ENCODE assay signal across 1 cellular context in the genomic region with DNA sequence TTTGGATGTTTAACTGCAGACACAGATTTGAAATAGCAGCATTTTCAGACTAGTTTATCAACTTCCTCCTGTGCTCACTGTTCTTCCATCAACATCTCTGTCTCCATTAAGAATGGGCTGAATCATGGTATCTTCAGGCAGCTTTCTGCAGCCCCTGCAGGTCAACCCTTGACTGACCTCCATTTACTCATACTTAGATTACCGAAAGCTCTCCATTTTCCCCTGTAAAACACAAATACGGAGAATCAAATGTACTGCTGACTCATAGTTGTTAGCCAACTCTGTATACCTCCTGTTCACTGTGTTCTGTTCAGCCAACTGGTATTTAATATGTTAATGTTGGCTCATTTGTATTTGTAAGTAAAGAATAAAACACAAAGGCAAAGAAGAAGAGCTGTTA.
TF ChIP-seq lines count a peak whose summit lies in the region.

No MANE protein-coding gene starts in this region.

TF ChIP-seq in GM23338, 12 proteins besides CTCF, POLR2A, EP300 and RAD21:
- peak; percentile 86 for TF ChIP-seq ZNF462 (CRISPR knock-in tag; IDR thresholded peaks at IDR 0.05)
- no peak for TF ChIP-seq REST (IDR thresholded peaks at IDR 0.05; ENCODE audit: unreplicated experiment)
- TF ChIP-seq ZNF331 (CRISPR knock-in tag; IDR thresholded peaks at IDR 0.05; ENCODE audit: low read depth): no peak
- TF ChIP-seq CREB1 (CRISPR knock-in tag; IDR thresholded peaks at IDR 0.05; ENCODE audit: low read depth): no peak
- no peak for TF ChIP-seq POLR2AphosphoS5 (IDR thresholded peaks at IDR 0.05; ENCODE audit: low read depth)
